Comparison of ENCODE assay signal across 16 cellular contexts in the genomic region with DNA sequence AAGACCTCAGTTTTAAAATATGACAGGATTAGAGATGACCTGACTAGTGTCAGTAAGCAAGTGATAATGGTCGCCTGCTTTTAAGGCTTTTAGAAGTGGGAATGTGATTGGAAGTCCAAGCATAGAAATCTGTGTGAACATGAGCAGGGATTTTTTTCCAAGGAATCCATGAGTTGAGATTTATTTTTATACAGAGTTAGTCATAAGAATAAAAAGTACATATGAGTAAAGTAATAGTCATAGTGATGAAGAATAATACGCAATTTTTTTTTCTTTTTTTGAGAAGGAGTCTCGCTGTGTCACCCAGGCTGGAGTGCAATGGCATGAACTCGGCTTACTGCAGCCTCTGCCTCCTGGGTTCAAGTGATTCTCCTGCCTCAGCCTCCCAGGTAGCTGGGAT. TPM values are rescaled to one million over a fixed set of nuclear protein-coding genes. Genes with fewer than 3 reads are reported as not detected.
DNase-seq lines count a peak whose midpoint lies in the region; ATAC-seq, FAIRE-seq and TF ChIP-seq lines count a peak whose summit lies in the region.
"Had no signal": no experiment of that assay in that cellular context is flagged by ENCODE, and none has a peak within 500 bp of the region (broad histone marks: within the 10 kb centered on the region; RNA-seq: fewer than 3 reads in every experiment).

No MANE protein-coding gene starts in this region.

- no peaks in the 10 kb centered on the region for H3K9me1 ChIP-seq in keratinocyte (ENCODE audit: control insufficient read depth, extremely low read depth, insufficient read depth, low read length)

- peaks cover 9% of the 10 kb centered on the region for H3K79me2 ChIP-seq in keratinocyte (ENCODE audit: control insufficient read depth, insufficient read depth, low read length)

- TF ChIP-seq CTCF in AG04450 (IDR thresholded peaks at IDR 0.05; ENCODE audit: low read depth, low read length) = no peak
- no peak for TF ChIP-seq CTCF in keratinocyte (optimal IDR thresholded peaks at IDR 0.05 in 1 of 3, IDR thresholded peaks at IDR 0.05 in 1 of 3, conservative IDR thresholded peaks at IDR 0.05 in 1 of 3; ENCODE audit: extremely low read depth in 1 of 3, insufficient read depth in 2 of 3, low read length in 3 of 3)

- H3K9ac ChIP-seq in keratinocyte (ENCODE audit: control insufficient read depth, extremely low read depth, insufficient read depth, low read length) = no peak overlapping the region

- H3K9me3 ChIP-seq in AG04450 (ENCODE audit: control insufficient read depth, insufficient read depth, low read length) (no peaks in the 10 kb centered on the region; the same call in 1 of the 2 replicates), keratinocyte (ENCODE audit: control insufficient read depth, low read depth, low read length) (no peaks in the 10 kb centered on the region)

- H3K27ac Mint-ChIP-seq in activated naive CD8-positive, alpha-beta T cell treated with anti-CD3 and anti-CD28 coated beads for 36 hours = peak overlapping the region; percentile 94

- no peak overlapping the region for H3K4me3 Mint-ChIP-seq in activated naive CD8-positive, alpha-beta T cell treated with anti-CD3 and anti-CD28 coated beads for 36 hours

- dilution Hi-C loops in keratinocyte (cut with MboI; ENCODE audit: extremely low pct_ligation_motif_present, low sequenced_read_pairs) = no loop called here

- DNase-seq in AG04450 (ENCODE audit: low read depth, low spot score) (no peak), HCEC 1CT (peak; percentile 81), keratinocyte (ENCODE audit: low read depth, low spot score) (no peak), SIG-M5 treated with dmso at 0.1 percent for 504 hours (lab: John Stamatoyannopoulos, UW; ENCODE audit: unreplicated experiment) (no peak), NCI-H748 (lab: John Stamatoyannopoulos, UW; ENCODE audit: unreplicated experiment) (no peak), NCI-H524 treated with DMSO at 0.1 percent for 48 hours (lab: John Stamatoyannopoulos, UW) (no peak)
- DNase-seq in activated naive CD8-positive, alpha-beta T cell treated with anti-CD3 and anti-CD28 coated beads for 36 hours = no peak
- DNase-seq: activated CD4-positive, alpha-beta T cell treated with anti-CD3 and anti-CD28 coated beads for 1 hour; C1 segment of cervical spinal cord; left lung; NCI-H1417 treated with DMSO at 0.1 percent for 48 hours; stimulated activated CD8-positive, alpha-beta memory T cell treated with anti-CD3 and anti-CD28 coated beads, Interleukin-4, amount 100 ng/mL, for 48 hours had no signal

- H3K27me3 ChIP-seq in AG04450 (ENCODE audit: control insufficient read depth, insufficient read depth, low read length) (no peaks in the 10 kb centered on the region), keratinocyte (ENCODE audit: control insufficient read depth, extremely low read depth, insufficient read depth, low read length) (no peaks in the 10 kb centered on the region)
- H3K27me3 ChIP-seq: left lung, SJSA1 had no signal

- H3K27me3 Mint-ChIP-seq in activated naive CD8-positive, alpha-beta T cell treated with anti-CD3 and anti-CD28 coated beads for 36 hours = no peaks in the 10 kb centered on the region

- POLR2A ChIA-PET in AG04450 (lab: Yijun Ruan, JAX) = no interaction called here

- peak overlapping the region; percentile 41 for H3K4me2 ChIP-seq in keratinocyte (ENCODE audit: control insufficient read depth, extremely low read depth, insufficient read depth, low read depth, low read length)

- CTCF ChIA-PET in AG04450 (lab: Charles Lee) = no interaction called here

- peaks cover 28% of the 10 kb centered on the region for H3K36me3 Mint-ChIP-seq in activated naive CD8-positive, alpha-beta T cell treated with anti-CD3 and anti-CD28 coated beads for 36 hours

- H3K9me3 Mint-ChIP-seq in activated naive CD8-positive, alpha-beta T cell treated with anti-CD3 and anti-CD28 coated beads for 36 hours = peaks cover 5% of the 10 kb centered on the region

- no peak for FAIRE-seq in keratinocyte (lab: Jason Lieb, UNC)
- FAIRE-seq: G401.6, GM18507 had no signal

- no peak for ATAC-seq in HG02973 (IDR thresholded peaks at IDR 0.05; ENCODE audit: unreplicated experiment)
- ATAC-seq: left lung had no signal

- H3K4me1 Mint-ChIP-seq in activated naive CD8-positive, alpha-beta T cell treated with anti-CD3 and anti-CD28 coated beads for 36 hours = peaks cover 21% of the 10 kb centered on the region

- no peaks in the 10 kb centered on the region for H4K20me1 ChIP-seq in keratinocyte (ENCODE audit: control insufficient read depth, extremely low read depth, insufficient read depth, low read length)

- H3K4me3 ChIP-seq in AG04450 (ENCODE audit: low read depth, low read length) (no peak overlapping the region), keratinocyte (ENCODE audit: control insufficient read depth in 2 of 3, extremely low read depth in 1 of 3, insufficient read depth in 2 of 3, low read depth in 1 of 3, low read length in 3 of 3) (no peak overlapping the region)
- H3K4me3 ChIP-seq: SJSA1 had no signal

- H3K27ac ChIP-seq in AG04450 (ENCODE audit: low read depth, low read length) (peak overlapping the region; percentile 21), keratinocyte (ENCODE audit: control insufficient read depth, insufficient read depth, low read length) (peak overlapping the region; percentile 52)
- H3K27ac ChIP-seq: left lung, SJSA1 had no signal

- peaks cover 18% of the 10 kb centered on the region for H3K4me1 ChIP-seq in keratinocyte (ENCODE audit: control insufficient read depth, extremely low read depth, insufficient read depth, low read length)

- no peaks in the 10 kb centered on the region for H3K36me3 ChIP-seq in keratinocyte (ENCODE audit: control insufficient read depth in 2 of 2, extremely low read depth in 1 of 2, insufficient read depth in 2 of 2, low read length in 2 of 2)
- H3K36me3 ChIP-seq: left lung had no signal

- H2AFZ ChIP-seq in keratinocyte (ENCODE audit: control insufficient read depth, low read length) = no peak overlapping the region

RNA-seq across cellular contexts. Expression of a gene that starts 1.7 kb away (rescaled TPM):
- polyA plus RNA-seq in AG04450 (2011; rRNA removed) (1.7 and 2.4 TPM in 2 replicates), keratinocyte (0.31 to 0.85 TPM (median 0.52 TPM) in 3 replicates)
- 5.3 and 6.3 TPM in 2 replicates for polyA minus RNA-seq in AG04450 (2011; rRNA and poly(A)+ RNA removed)
- total RNA-seq in activated naive CD8-positive, alpha-beta T cell treated with anti-CD3 and anti-CD28 coated beads for 36 hours = 1 to 10 TPM; 3.7 to 3.8 TPM
- 0.36 TPM for polyA plus RNA-seq in keratinocyte (2011; ENCODE audit: low read depth)
- polyA plus RNA-seq in keratinocyte (2011; cell fraction: cytosol; rRNA removed) = 0.18 and 0.44 TPM in 2 replicates
- 0.64 and 0.68 TPM in 2 replicates for polyA plus RNA-seq in keratinocyte (2011; cell fraction: nucleus; rRNA removed)
- polyA plus RNA-seq in keratinocyte (2012; ENCODE audit: low replicate concordance) = 0.21 and 0.23 TPM in 2 replicates
- polyA minus RNA-seq in keratinocyte = 0.03 to 1.9 TPM (median 0.63 TPM) in 3 replicates
- polyA minus RNA-seq in keratinocyte (2011; cell fraction: cytosol; rRNA and poly(A)+ RNA removed) = 0.96 TPM
- polyA minus RNA-seq in keratinocyte (2011; cell fraction: nucleus; rRNA and poly(A)+ RNA removed) = 2.9 and 3.4 TPM in 2 replicates

RNA-seq across cellular contexts. Expression of a gene that starts 27.5 kb away (rescaled TPM):
- polyA plus RNA-seq in AG04450 (2011; rRNA removed) (68.6 and 90.2 TPM in 2 replicates), keratinocyte (48.2 to 107 TPM (median 74.1 TPM) in 3 replicates)
- polyA minus RNA-seq in AG04450 (2011; rRNA and poly(A)+ RNA removed) = 51.0 and 72.4 TPM in 2 replicates
- 100 to 1,000 TPM; 169 to 170 TPM for total RNA-seq in activated naive CD8-positive, alpha-beta T cell treated with anti-CD3 and anti-CD28 coated beads for 36 hours
- polyA plus RNA-seq in keratinocyte (2011; ENCODE audit: low read depth) = 52.6 TPM
- 74.4 and 76.9 TPM in 2 replicates for polyA plus RNA-seq in keratinocyte (2011; cell fraction: cytosol; rRNA removed)
- 99.1 and 108 TPM in 2 replicates for polyA plus RNA-seq in keratinocyte (2011; cell fraction: nucleus; rRNA removed)
- 88.7 and 110 TPM in 2 replicates for polyA plus RNA-seq in keratinocyte (2012; ENCODE audit: low replicate concordance)
- 37.8 to 155 TPM (median 59.0 TPM) in 3 replicates for polyA minus RNA-seq in keratinocyte
- polyA minus RNA-seq in keratinocyte (2011; cell fraction: cytosol; rRNA and poly(A)+ RNA removed) = 63.1 TPM
- 30.9 and 32.5 TPM in 2 replicates for polyA minus RNA-seq in keratinocyte (2011; cell fraction: nucleus; rRNA and poly(A)+ RNA removed)

RNA-seq across cellular contexts. Expression of a gene that starts 57.5 kb away (rescaled TPM):
- polyA plus RNA-seq in AG04450 (2011; rRNA removed) = 7.2 and 8.3 TPM in 2 replicates
- 26.0 and 27.0 TPM in 2 replicates for polyA minus RNA-seq in AG04450 (2011; rRNA and poly(A)+ RNA removed)
- total RNA-seq in activated naive CD8-positive, alpha-beta T cell treated with anti-CD3 and anti-CD28 coated beads for 36 hours = 10 to 100 TPM; 16.1 to 18.6 TPM
- polyA plus RNA-seq in keratinocyte = 5.3 to 8.3 TPM (median 6.3 TPM) in 3 replicates
- 4.3 TPM for polyA plus RNA-seq in keratinocyte (2011; ENCODE audit: low read depth)
- 4.2 and 4.7 TPM in 2 replicates for polyA plus RNA-seq in keratinocyte (2011; cell fraction: cytosol; rRNA removed)
- 6.7 and 9.9 TPM in 2 replicates for polyA plus RNA-seq in keratinocyte (2011; cell fraction: nucleus; rRNA removed)
- polyA plus RNA-seq in keratinocyte (2012; ENCODE audit: low replicate concordance) = 2.9 and 5.4 TPM in 2 replicates
- 4.6 to 27.3 TPM (median 5.5 TPM) in 3 replicates for polyA minus RNA-seq in keratinocyte
- 3.5 TPM for polyA minus RNA-seq in keratinocyte (2011; cell fraction: cytosol; rRNA and poly(A)+ RNA removed)
- 8.3 and 12.6 TPM in 2 replicates for polyA minus RNA-seq in keratinocyte (2011; cell fraction: nucleus; rRNA and poly(A)+ RNA removed)
